ENCODE assay signal across 12 cellular contexts in the genomic region with DNA sequence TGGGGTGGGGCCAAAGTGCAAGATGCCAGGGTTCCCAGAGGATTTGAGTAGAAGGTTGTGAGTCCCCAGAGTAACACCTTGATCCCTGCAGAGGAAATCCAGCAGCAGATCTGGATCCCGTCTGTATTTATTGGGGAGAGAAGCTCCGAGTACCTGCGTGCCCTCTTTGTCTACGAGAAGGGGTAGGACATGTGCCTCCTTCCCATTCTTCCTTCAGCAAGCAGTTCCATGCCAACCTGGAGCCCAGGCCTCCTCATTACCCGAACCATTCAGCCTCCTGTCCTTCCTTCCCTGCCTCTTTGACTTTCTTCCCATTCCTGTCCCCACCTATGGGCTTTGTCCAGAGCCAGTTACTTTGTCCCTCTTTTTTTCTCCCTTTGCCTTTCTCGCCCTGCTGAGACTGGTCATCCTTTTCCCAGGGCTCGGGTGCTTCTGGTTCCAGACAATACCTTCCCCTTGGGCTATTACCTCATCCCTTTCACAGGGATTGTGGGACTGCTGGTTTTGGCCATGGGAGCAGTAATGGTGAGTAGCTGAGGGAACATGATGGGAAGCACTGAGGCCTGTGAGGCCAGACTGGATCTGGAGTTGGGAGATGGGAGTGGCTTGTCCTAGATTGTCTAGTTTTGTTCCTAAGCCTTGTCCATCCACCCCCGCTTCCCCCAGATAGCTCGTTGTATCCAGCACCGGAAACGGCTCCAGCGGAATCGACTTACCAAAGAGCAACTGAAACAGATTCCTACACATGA. TPM values are rescaled to one million over a fixed set of nuclear protein-coding genes. Genes with fewer than 3 reads are reported as not detected.
DNase-seq lines count a peak whose midpoint lies in the region; ATAC-seq, FAIRE-seq and TF ChIP-seq lines count a peak whose summit lies in the region.
"Had no signal": no experiment of that assay in that cellular context is flagged by ENCODE, and none has a peak within 500 bp of the region (broad histone marks: within the 10 kb centered on the region; RNA-seq: fewer than 3 reads in every experiment).

No MANE protein-coding gene starts in this region.

- H2AFZ ChIP-seq in K562 (ENCODE audit: low read depth, low read length), result no peak overlapping the region

- H3K4me3 Mint-ChIP-seq in neural crest cell, result peak overlapping the region; percentile 96

- peak overlapping the region in 10 of 11 experiments; percentile 4 to 99 (median 59); a peak in 16 of 22 replicates for H3K27ac ChIP-seq in BLaER1 treated with 17β-estradiol and CSF1 and Interleukin-3, amounts not matched to agents 10 nM and 100 nM
- peak overlapping the region; percentile 14; the same call in 1 of the 2 replicates for H3K27ac ChIP-seq in HEK293 (ENCODE audit: extremely low read depth, low read depth, low read length)
- no peak overlapping the region for H3K27ac ChIP-seq in K562 (ENCODE audit: extremely low read depth, low read depth, low read length)

- TF ChIP-seq CTCF in HEK293 (tag by site-specific recombination; IDR thresholded peaks at IDR 0.05) (no peak), K562 (IDR thresholded peaks at IDR 0.05 in 2 of 3, conservative IDR thresholded peaks at IDR 0.05 in 1 of 3; ENCODE audit: insufficient read depth in 2 of 3, low read depth in 1 of 3, low read length in 3 of 3) (no peak), neural crest cell (conservative IDR thresholded peaks at IDR 0.05) (no peak)

- no peaks in the 10 kb centered on the region for H3K9me1 ChIP-seq in K562 (ENCODE audit: control insufficient read depth, insufficient read depth, low read length)

- H3K27ac Mint-ChIP-seq in neural crest cell (ENCODE audit: unreplicated experiment), result no peak overlapping the region

- H3K36me3 ChIP-seq in BLaER1 treated with 17β-estradiol and CSF1 and Interleukin-3, amounts not matched to agents 10 nM and 100 nM, result peaks cover 57 to 73% (median 66%) of the 10 kb centered on the region in 11 experiments
- H3K36me3 ChIP-seq in HEK293 (ENCODE audit: control insufficient read depth in 2 of 2, insufficient read depth in 1 of 2, low read length in 2 of 2) (peaks cover 38 to 70% of the 10 kb centered on the region in 2 experiments), K562 (ENCODE audit: control insufficient read depth, insufficient read depth, low read length) (peaks cover 74% of the 10 kb centered on the region)

- peak overlapping the region; percentile 90 to 99 (median 98) for H3K4me2 ChIP-seq in BLaER1 treated with 17β-estradiol and CSF1 and Interleukin-3, amounts not matched to agents 10 nM and 100 nM
- H3K4me2 ChIP-seq in K562 (ENCODE audit: insufficient read depth, low read length), result no peak overlapping the region

- H3K79me2 ChIP-seq in K562 (ENCODE audit: control insufficient read depth, insufficient read depth, low read length), result peaks cover 92% of the 10 kb centered on the region

- H3K4me1 ChIP-seq in BLaER1 treated with 17β-estradiol and CSF1 and Interleukin-3, amounts not matched to agents 10 nM and 100 nM, result peaks cover 58 to 74% (median 70%) of the 10 kb centered on the region in 10 experiments
- H3K4me1 ChIP-seq in HEK293 (ENCODE audit: control insufficient read depth, insufficient read depth, low read length) (peaks cover 21% of the 10 kb centered on the region), K562 (replicated peaks in 1 of 2; ENCODE audit: control insufficient read depth in 2 of 2, insufficient read depth in 2 of 2, low read length in 2 of 2) (peaks cover 30 to 31% of the 10 kb centered on the region in 2 experiments; a peak in 4 of 5 replicates)

- 95% methylated on average over 12 of the region's 13 CpGs for WGBS in K562 (ENCODE audit: insufficient coverage, low coverage, missing lambda C conversion rate)

- CTCF ChIA-PET in HEK293 (lab: Yijun Ruan, JAX) (interaction anchor here (1.1 to 1.2 kb wide), 2 partner anchors 33 to 45 kb away, joined by 4 to 7 read pairs; a partner anchor contains a TSS), K562 (lab: Yijun Ruan, JAX; ENCODE audit: low intra/inter-chr PET ratio) (no interaction called here)

- DNase-seq in K562 (ENCODE audit: extremely low read depth in 1 of 4, low spot score in 3 of 4), result no peak
- no peak for DNase-seq in neural crest cell (ENCODE audit: low read depth, low spot score)
- no peak for DNase-seq in HCEC 1CT
- DNase-seq in NCI-H1436 treated with DMSO at 0.1 percent for 48 hours (lab: John Stamatoyannopoulos, UW), result no peak
- DNase-seq in midbrain (lab: John Stamatoyannopoulos, UW), result no peak
- DNase-seq: effector CD4-positive, alpha-beta T cell; NCI-H774 had no signal

- 0 out of 2 replicates have a peak, but pooled peaks have one; percentile 19 for TF ChIP-seq POLR2A in K562 (conservative IDR thresholded peaks at IDR 0.05)

- TF ChIP-seq RAD21 in K562 (CRISPR knock-in tag; conservative IDR thresholded peaks at IDR 0.05 in 1 of 2, IDR thresholded peaks at IDR 0.05 in 1 of 2), result no peak

- intact Hi-C loops in K562 (cut with micrococcal nuclease), result no loop called here

- no peak for TF ChIP-seq EP300 in K562 (IDR thresholded peaks at IDR 0.05; ENCODE audit: low read length)

- peak overlapping the region in 9 of 10 experiments; percentile 85 to 100 (median 95); a peak in 15 of 20 replicates for H3K4me3 ChIP-seq in BLaER1 treated with 17β-estradiol and CSF1 and Interleukin-3, amounts not matched to agents 10 nM and 100 nM
- H3K4me3 ChIP-seq in HEK293 (ENCODE audit: low read depth, low read length), result no peak overlapping the region
- H3K4me3 ChIP-seq in K562, result no peak overlapping the region
- H3K4me3 ChIP-seq: thoracic aorta had no signal

- H4K20me1 ChIP-seq in BLaER1 treated with 17β-estradiol and CSF1 and Interleukin-3, amounts not matched to agents 10 nM and 100 nM, result peaks cover 54 to 89% (median 68%) of the 10 kb centered on the region in 11 experiments
- H4K20me1 ChIP-seq in K562 (replicated peaks; ENCODE audit: control insufficient read depth, insufficient read depth, low read length), result peaks cover 22% of the 10 kb centered on the region

- peaks cover 20% of the 10 kb centered on the region for H3K36me3 Mint-ChIP-seq in neural crest cell (ENCODE audit: low read depth)

- no peaks in the 10 kb centered on the region for H3K9me3 Mint-ChIP-seq in neural crest cell

- ATAC-seq in K562 (no peak), GM18861 (IDR thresholded peaks at IDR 0.05; ENCODE audit: unreplicated experiment) (no peak)

- no peak for FAIRE-seq in K562 (lab: Jason Lieb, UNC)

- no peaks in the 10 kb centered on the region for H3K27me3 ChIP-seq in BLaER1 treated with 17β-estradiol and CSF1 and Interleukin-3, amounts not matched to agents 10 nM and 100 nM
- no peaks in the 10 kb centered on the region for H3K27me3 ChIP-seq in K562 (ENCODE audit: control insufficient read depth in 2 of 2, insufficient read depth in 2 of 2, low read length in 2 of 2)

- no peaks in the 10 kb centered on the region for H3K9me3 ChIP-seq in BLaER1 treated with 17β-estradiol and CSF1 and Interleukin-3, amounts not matched to agents 10 nM and 100 nM (replicated peaks in 1 of 11)
- H3K9me3 ChIP-seq in HEK293 (ENCODE audit: control insufficient read depth, insufficient read depth, low read depth, low read length), result no peaks in the 10 kb centered on the region
- H3K9me3 ChIP-seq in K562 (replicated peaks; ENCODE audit: control insufficient read depth, insufficient read depth, low read depth, low read length), result no peaks in the 10 kb centered on the region
- H3K9me3 ChIP-seq: thoracic aorta had no signal

- H3K27me3 Mint-ChIP-seq in neural crest cell (ENCODE audit: low read depth), result peaks cover 11% of the 10 kb centered on the region

- BruUV-seq in K562 (replicated peaks; lab: Mats Ljungman, UMichigan), result no TSS peak

- H3K4me1 Mint-ChIP-seq in neural crest cell, result peaks cover 63% of the 10 kb centered on the region

- in situ Hi-C loops in K562 (cut with MboI), result no loop called here

- H3K9ac ChIP-seq in BLaER1 treated with 17β-estradiol and CSF1 and Interleukin-3, amounts not matched to agents 10 nM and 100 nM, result peak overlapping the region; percentile 91 to 100 (median 99); a peak in 21 of 22 replicates
- peak overlapping the region in 1 of 2 experiments; percentile 42; a peak in 1 of 4 replicates for H3K9ac ChIP-seq in K562 (ENCODE audit: insufficient read depth in 1 of 2, low read depth in 2 of 2, low read length in 2 of 2)

- POLR2A ChIA-PET in HEK293 (lab: Yijun Ruan, JAX) (interaction anchor here (0.7 to 17.9 kb wide), 5 partner anchors 10 to 60 kb away, joined by 3 to 358 read pairs (median 5); a partner anchor contains a TSS), K562 (lab: Yijun Ruan, JAX) (interaction anchor here (0.6 to 2.4 kb wide), 3 partner anchors 14 to 45 kb away, joined by 3 to 5 read pairs (median 3); a partner anchor contains a TSS)

RNA-seq across cellular contexts. Expression of a gene that starts 2.9 kb away (rescaled TPM):
- total RNA-seq in K562 (2011; cell fraction: chromatin; rRNA removed; ENCODE audit: low replicate concordance), result 76.6 and 157 TPM in 2 replicates
- total RNA-seq in K562 (2011; cell fraction: nucleolus; rRNA removed), result 107 and 116 TPM in 2 replicates
- 95.0 and 98.1 TPM in 2 replicates for total RNA-seq in K562 (2011; cell fraction: nucleoplasm; rRNA removed)
- 27.0 and 41.6 TPM in 2 replicates for total RNA-seq in K562 (2014; rRNA removed)
- total RNA-seq in K562 (2014; rRNA removed; fragmentation: Illumina TruSeq; extraction: Trizol), result 41.0 and 50.0 TPM in 2 replicates
- total RNA-seq in K562 (2015; rRNA removed; fragmentation: Illumina TruSeq; extraction: Trizol), result 42.6 and 43.0 TPM in 2 replicates
- 60.5 and 61.6 TPM in 2 replicates for total RNA-seq in K562 (2021)
- 45.5 and 52.4 TPM in 2 replicates for polyA plus RNA-seq in K562 (2011; rRNA removed)
- 102 and 127 TPM in 2 replicates for polyA plus RNA-seq in K562 (2011; cell fraction: cytosol; rRNA removed)
- 141 and 155 TPM in 2 replicates for polyA plus RNA-seq in K562 (2011; cell fraction: nucleus; rRNA removed)
- polyA plus RNA-seq in K562 (2012), result 66.0 and 75.9 TPM in 2 replicates
- polyA plus RNA-seq in K562 (2014; fragmentation: Illumina TruSeq; extraction: Trizol), result 120 and 143 TPM in 2 replicates
- 10 to 100 TPM; 16.5 to 21.9 TPM for polyA plus RNA-seq in K562 (2014; fragmentation: Nextera tagmentation; extraction: Ambion mirVana)
- 47.3 and 53.3 TPM in 2 replicates for polyA plus RNA-seq in K562 (2014; rRNA removed)
- polyA minus RNA-seq in K562 (2011; rRNA and poly(A)+ RNA removed), result 42.0 and 44.8 TPM in 2 replicates
- 37.9 and 38.2 TPM in 2 replicates for polyA minus RNA-seq in K562 (2011; cell fraction: cytosol; rRNA and poly(A)+ RNA removed)
- 25.8 and 33.4 TPM in 2 replicates for polyA minus RNA-seq in K562 (2011; cell fraction: nucleus; rRNA and poly(A)+ RNA removed)
- 90.4 and 93.2 TPM in 2 replicates for total RNA-seq in neural crest cell

RNA-seq across cellular contexts. Expression of a gene that starts 3.1 kb away (rescaled TPM):
- 15.6 and 45.9 TPM in 2 replicates for total RNA-seq in K562 (2011; cell fraction: chromatin; rRNA removed; ENCODE audit: low replicate concordance)
- total RNA-seq in K562 (2011; cell fraction: nucleolus; rRNA removed), result 50.2 and 54.3 TPM in 2 replicates
- total RNA-seq in K562 (2011; cell fraction: nucleoplasm; rRNA removed), result 25.9 and 26.0 TPM in 2 replicates
- 35.4 and 55.1 TPM in 2 replicates for total RNA-seq in K562 (2014; rRNA removed)
- 10.8 and 15.8 TPM in 2 replicates for total RNA-seq in K562 (2014; rRNA removed; fragmentation: Illumina TruSeq; extraction: Trizol)
- total RNA-seq in K562 (2015; rRNA removed; fragmentation: Illumina TruSeq; extraction: Trizol), result 31.0 and 32.9 TPM in 2 replicates
- 56.7 and 58.5 TPM in 2 replicates for total RNA-seq in K562 (2021)
- 22.8 and 36.0 TPM in 2 replicates for polyA plus RNA-seq in K562 (2011; rRNA removed)
- 42.8 and 67.8 TPM in 2 replicates for polyA plus RNA-seq in K562 (2011; cell fraction: cytosol; rRNA removed)
- 44.1 and 62.7 TPM in 2 replicates for polyA plus RNA-seq in K562 (2011; cell fraction: nucleus; rRNA removed)
- polyA plus RNA-seq in K562 (2012), result 50.7 and 62.8 TPM in 2 replicates
- polyA plus RNA-seq in K562 (2014; fragmentation: Illumina TruSeq; extraction: Trizol), result 56.3 and 57.2 TPM in 2 replicates
- polyA plus RNA-seq in K562 (2014; fragmentation: Nextera tagmentation; extraction: Ambion mirVana), result 10 to 100 TPM in 1 of 2 experiments, 1 to 10 TPM in 1; 3.1 to 11.0 TPM
- polyA plus RNA-seq in K562 (2014; rRNA removed), result 38.5 and 49.8 TPM in 2 replicates
- polyA minus RNA-seq in K562 (2011; rRNA and poly(A)+ RNA removed), result 11.8 and 16.7 TPM in 2 replicates
- polyA minus RNA-seq in K562 (2011; cell fraction: cytosol; rRNA and poly(A)+ RNA removed), result 15.2 and 16.9 TPM in 2 replicates
- 31.1 and 38.8 TPM in 2 replicates for polyA minus RNA-seq in K562 (2011; cell fraction: nucleus; rRNA and poly(A)+ RNA removed)
- 67.7 and 68.3 TPM in 2 replicates for total RNA-seq in neural crest cell

RNA-seq across cellular contexts. Expression of a gene that starts 5.4 kb away (rescaled TPM):
- total RNA-seq in K562 (2011; cell fraction: chromatin; rRNA removed; ENCODE audit: low replicate concordance), result 80.0 and 142 TPM in 2 replicates
- total RNA-seq in K562 (2011; cell fraction: nucleolus; rRNA removed), result 149 and 155 TPM in 2 replicates
- total RNA-seq in K562 (2011; cell fraction: nucleoplasm; rRNA removed), result 146 and 190 TPM in 2 replicates
- 1,086 and 1,479 TPM in 2 replicates for total RNA-seq in K562 (2014; rRNA removed)
- total RNA-seq in K562 (2014; rRNA removed; fragmentation: Illumina TruSeq; extraction: Trizol), result 307 and 327 TPM in 2 replicates
- total RNA-seq in K562 (2015; rRNA removed; fragmentation: Illumina TruSeq; extraction: Trizol), result 456 and 466 TPM in 2 replicates
- 787 and 792 TPM in 2 replicates for total RNA-seq in K562 (2021)
- 382 and 556 TPM in 2 replicates for polyA plus RNA-seq in K562 (2011; rRNA removed)
- 759 and 962 TPM in 2 replicates for polyA plus RNA-seq in K562 (2011; cell fraction: cytosol; rRNA removed)
- polyA plus RNA-seq in K562 (2011; cell fraction: nucleus; rRNA removed), result 352 and 419 TPM in 2 replicates
- 697 and 1,149 TPM in 2 replicates for polyA plus RNA-seq in K562 (2012)
- 776 and 901 TPM in 2 replicates for polyA plus RNA-seq in K562 (2014; fragmentation: Illumina TruSeq; extraction: Trizol)
- 10 to 100 TPM; 60.5 to 88.0 TPM for polyA plus RNA-seq in K562 (2014; fragmentation: Nextera tagmentation; extraction: Ambion mirVana)
- 879 and 1,059 TPM in 2 replicates for polyA plus RNA-seq in K562 (2014; rRNA removed)
- 233 and 265 TPM in 2 replicates for polyA minus RNA-seq in K562 (2011; rRNA and poly(A)+ RNA removed)
- 518 and 865 TPM in 2 replicates for polyA minus RNA-seq in K562 (2011; cell fraction: cytosol; rRNA and poly(A)+ RNA removed)
- polyA minus RNA-seq in K562 (2011; cell fraction: nucleus; rRNA and poly(A)+ RNA removed), result 109 and 151 TPM in 2 replicates
- 626 and 630 TPM in 2 replicates for total RNA-seq in neural crest cell

RNA-seq across cellular contexts. Expression of a gene that starts 8.0 kb away (rescaled TPM):
- 32.5 and 71.2 TPM in 2 replicates for total RNA-seq in K562 (2011; cell fraction: chromatin; rRNA removed; ENCODE audit: low replicate concordance)
- 31.6 and 45.9 TPM in 2 replicates for total RNA-seq in K562 (2011; cell fraction: nucleolus; rRNA removed)
- total RNA-seq in K562 (2011; cell fraction: nucleoplasm; rRNA removed), result 30.1 and 40.7 TPM in 2 replicates
- total RNA-seq in K562 (2014; rRNA removed), result 7.1 and 8.3 TPM in 2 replicates
- total RNA-seq in K562 (2014; rRNA removed; fragmentation: Illumina TruSeq; extraction: Trizol), result 2.4 and 5.7 TPM in 2 replicates
- total RNA-seq in K562 (2015; rRNA removed; fragmentation: Illumina TruSeq; extraction: Trizol), result 5.6 and 5.9 TPM in 2 replicates
- total RNA-seq in K562 (2021), result 10.8 and 13.6 TPM in 2 replicates
- 15.4 and 15.5 TPM in 2 replicates for polyA plus RNA-seq in K562 (2011; rRNA removed)
- polyA plus RNA-seq in K562 (2011; cell fraction: cytosol; rRNA removed), result 12.6 and 14.8 TPM in 2 replicates
- polyA plus RNA-seq in K562 (2011; cell fraction: nucleus; rRNA removed), result 140 and 201 TPM in 2 replicates
- 16.9 and 27.2 TPM in 2 replicates for polyA plus RNA-seq in K562 (2012)
- polyA plus RNA-seq in K562 (2014; fragmentation: Illumina TruSeq; extraction: Trizol), result 9.9 and 10.5 TPM in 2 replicates
- polyA plus RNA-seq in K562 (2014; fragmentation: Nextera tagmentation; extraction: Ambion mirVana), result 10 to 100 TPM in 1 of 2 experiments, 1 to 10 TPM in 1; 6.3 to 12.5 TPM
- 17.2 and 18.4 TPM in 2 replicates for polyA plus RNA-seq in K562 (2014; rRNA removed)
- 5.1 and 10.0 TPM in 2 replicates for polyA minus RNA-seq in K562 (2011; rRNA and poly(A)+ RNA removed)
- polyA minus RNA-seq in K562 (2011; cell fraction: cytosol; rRNA and poly(A)+ RNA removed), result 6.4 and 10.6 TPM in 2 replicates
- 13.9 and 15.6 TPM in 2 replicates for polyA minus RNA-seq in K562 (2011; cell fraction: nucleus; rRNA and poly(A)+ RNA removed)
- total RNA-seq in neural crest cell, result 9.1 and 10.6 TPM in 2 replicates

RNA-seq across cellular contexts. Expression of a gene that starts 10.9 kb away (rescaled TPM):
- total RNA-seq in K562 (2011; cell fraction: chromatin; rRNA removed; ENCODE audit: low replicate concordance), result not detected in 2 replicates
- not detected in 2 replicates for total RNA-seq in K562 (2011; cell fraction: nucleolus; rRNA removed)
- total RNA-seq in K562 (2011; cell fraction: nucleoplasm; rRNA removed), result not detected in 2 replicates
- not detected in 2 replicates for total RNA-seq in K562 (2014; rRNA removed)
- total RNA-seq in K562 (2014; rRNA removed; fragmentation: Illumina TruSeq; extraction: Trizol), result not detected in 2 replicates
- not detected in 2 replicates for total RNA-seq in K562 (2015; rRNA removed; fragmentation: Illumina TruSeq; extraction: Trizol)
- total RNA-seq in K562 (2021), result not detected in 2 replicates
- not detected in 2 replicates for polyA plus RNA-seq in K562 (2011; rRNA removed)
- not detected in 2 replicates for polyA plus RNA-seq in K562 (2011; cell fraction: cytosol; rRNA removed)
- not detected in 2 replicates for polyA plus RNA-seq in K562 (2011; cell fraction: nucleus; rRNA removed)
- polyA plus RNA-seq in K562 (2012), result 0.44 and 0.94 TPM in 2 replicates
- polyA plus RNA-seq in K562 (2014; fragmentation: Illumina TruSeq; extraction: Trizol), result not detected in 2 replicates
- under 1 TPM in 1 of 2 experiments, not detected in 1; 0.01 TPM for polyA plus RNA-seq in K562 (2014; fragmentation: Nextera tagmentation; extraction: Ambion mirVana)
- not detected in 2 replicates for polyA plus RNA-seq in K562 (2014; rRNA removed)
- polyA minus RNA-seq in K562 (2011; rRNA and poly(A)+ RNA removed), result not detected in 2 replicates
- polyA minus RNA-seq in K562 (2011; cell fraction: cytosol; rRNA and poly(A)+ RNA removed), result not detected in 2 replicates
- not detected in 2 replicates for polyA minus RNA-seq in K562 (2011; cell fraction: nucleus; rRNA and poly(A)+ RNA removed)
- total RNA-seq in neural crest cell, result not detected in 2 replicates
- total RNA-seq: T-helper 1 cell treated with Interleukin-12 subunit alpha and Interleukin-12 subunit beta and Interleukin-4 antibody, amounts not matched to agents 30 ng/mL and 1 ng/mL, for 36 hours; thoracic aorta had no signal

Comparison
In these comparisons a context has a peak if more than half of its experiments do, and no peak if none do; other contexts are left out.
1. H3K4me3 ChIP-seq: peak in BLaER1 treated with 17β-estradiol and CSF1 and Interleukin-3, amounts not matched to agents 10 nM and 100 nM (9 of 10); none in HEK293 (single experiment) and K562 (single experiment).